In genomic region chr20:47318596-47319516, GRCh38 we compare ENCODE assay signal across 8 cellular contexts. TPM values are rescaled to one million over a fixed set of nuclear protein-coding genes. Genes with fewer than 3 reads are reported as not detected.
DNase-seq lines count a peak whose midpoint lies in the region; ATAC-seq and TF ChIP-seq lines count a peak whose summit lies in the region.

No MANE protein-coding gene starts in this region.

- dilution Hi-C loops in mammary epithelial cell (cut with HindIII; ENCODE audit: low sequenced_read_pairs) = loop anchor here (5.0 kb wide), 1 partner anchor 38 kb away; the partner anchor contains the start of gene ZMYND8

- peak overlapping the region; percentile 48 for H3K4me3 ChIP-seq in NT2/D1 (ENCODE audit: insufficient read length, low read depth)
- H3K4me3 ChIP-seq in mammary epithelial cell (replicated peaks in 1 of 3; ENCODE audit: insufficient read depth in 1 of 3, low read depth in 2 of 3, low read length in 3 of 3) = peak overlapping the region; percentile 0 to 37 (median 9)

- DNase-seq in GM03348 (ENCODE audit: low spot score) (peak; percentile 73), NT2/D1 (ENCODE audit: low read depth, low spot score) (peak; percentile 57), mammary epithelial cell (peak; percentile 63), iPS-NIHi7 (ENCODE audit: extremely low spot score) (peak; percentile 50), sciatic nerve (ENCODE audit: low spot score) (peak; percentile 74)
- DNase-seq in effector CD8-positive, alpha-beta T cell (lab: John Stamatoyannopoulos, UW) = no peak

- H4K20me1 ChIP-seq in mammary epithelial cell (ENCODE audit: insufficient read depth, low read length) = no peaks in the 10 kb centered on the region

- CTCF ChIA-PET in mammary epithelial cell (lab: Charles Lee; ENCODE audit: low non-redundant PET) = no interaction called here

- no peaks in the 10 kb centered on the region for H3K27me3 ChIP-seq in NT2/D1 (ENCODE audit: insufficient read depth, insufficient read length)
- no peaks in the 10 kb centered on the region for H3K27me3 ChIP-seq in mammary epithelial cell (ENCODE audit: insufficient read depth, low read length)

- 3% methylated on average over 17 of the region's 28 CpGs for WGBS in mammary epithelial cell (ENCODE audit: low coverage, missing lambda C conversion rate)

- peaks cover 14% of the 10 kb centered on the region for H3K36me3 ChIP-seq in NT2/D1 (ENCODE audit: insufficient read depth, insufficient read length, low read length)
- H3K36me3 ChIP-seq in mammary epithelial cell (ENCODE audit: insufficient read depth, low read length) = no peaks in the 10 kb centered on the region

- H3K4me1 ChIP-seq in NT2/D1 (ENCODE audit: insufficient read depth, insufficient read length) = peaks cover 29% of the 10 kb centered on the region
- H3K4me1 ChIP-seq in mammary epithelial cell (ENCODE audit: insufficient read depth, low read length) = peaks cover 69% of the 10 kb centered on the region

- peak overlapping the region; percentile 71 for H3K4me2 ChIP-seq in mammary epithelial cell (ENCODE audit: insufficient read depth, low read depth, low read length)

- H3K9ac ChIP-seq in NT2/D1 (ENCODE audit: insufficient read length, low read depth) = peak overlapping the region; percentile 84
- H3K9ac ChIP-seq in mammary epithelial cell (ENCODE audit: insufficient read depth, low read length) = peak overlapping the region; percentile 89

- ATAC-seq in sciatic nerve (peak; percentile 83), HG02970 (IDR thresholded peaks at IDR 0.05; ENCODE audit: low FRiP score, unreplicated experiment) (no peak), HG02610 (IDR thresholded peaks at IDR 0.05; ENCODE audit: unreplicated experiment) (no peak)

- no peak for TF ChIP-seq CTCF in mammary epithelial cell (conservative IDR thresholded peaks at IDR 0.05 in 1 of 2, IDR thresholded peaks at IDR 0.05 in 1 of 2; ENCODE audit: extremely low read depth in 1 of 2, insufficient read depth in 1 of 2, low read depth in 1 of 2, low read length in 2 of 2)

- no peaks in the 10 kb centered on the region for H3K9me3 ChIP-seq in NT2/D1 (ENCODE audit: insufficient read depth, low read length)
- H3K9me3 ChIP-seq in mammary epithelial cell (replicated peaks; ENCODE audit: insufficient read depth, low read length) = peaks cover 2% of the 10 kb centered on the region

- H3K79me2 ChIP-seq in mammary epithelial cell (ENCODE audit: insufficient read depth, low read length) = peaks cover 70% of the 10 kb centered on the region

- H3K27ac ChIP-seq in mammary epithelial cell (ENCODE audit: insufficient read depth, low read depth, low read length) = peak overlapping the region; percentile 95

- H2AFZ ChIP-seq in mammary epithelial cell (ENCODE audit: low read depth, low read length) = no peak overlapping the region

- in situ Hi-C loops in mammary epithelial cell (cut with MboI; ENCODE audit: low sequenced_read_pairs in 2 of 2) = no loop called here

- BruUV-seq in mammary epithelial cell (replicated peaks; lab: Mats Ljungman, UMichigan) = no TSS peak

- intact Hi-C loops in mammary epithelial cell (cut with micrococcal nuclease) (loop anchor here (1.0 to 5.0 kb wide), 3 partner anchors 40 to 143 kb away; no protein-coding TSS in a partner anchor), sciatic nerve (cut with DNase I) (loop anchor here (5.0 kb wide), 1 partner anchor 43 kb away; no protein-coding TSS in a partner anchor)

RNA-seq across cellular contexts. Expression of gene ZMYND8, which starts 37.6 kb away (rescaled TPM):
- total RNA-seq in mammary epithelial cell = 10 to 100 TPM; 18.7 to 59.6 TPM
- 26.0 TPM for polyA plus RNA-seq in mammary epithelial cell
- 45.8 TPM for polyA minus RNA-seq in mammary epithelial cell
- 49.3 TPM for total RNA-seq in sciatic nerve
